In the genomic region with DNA sequence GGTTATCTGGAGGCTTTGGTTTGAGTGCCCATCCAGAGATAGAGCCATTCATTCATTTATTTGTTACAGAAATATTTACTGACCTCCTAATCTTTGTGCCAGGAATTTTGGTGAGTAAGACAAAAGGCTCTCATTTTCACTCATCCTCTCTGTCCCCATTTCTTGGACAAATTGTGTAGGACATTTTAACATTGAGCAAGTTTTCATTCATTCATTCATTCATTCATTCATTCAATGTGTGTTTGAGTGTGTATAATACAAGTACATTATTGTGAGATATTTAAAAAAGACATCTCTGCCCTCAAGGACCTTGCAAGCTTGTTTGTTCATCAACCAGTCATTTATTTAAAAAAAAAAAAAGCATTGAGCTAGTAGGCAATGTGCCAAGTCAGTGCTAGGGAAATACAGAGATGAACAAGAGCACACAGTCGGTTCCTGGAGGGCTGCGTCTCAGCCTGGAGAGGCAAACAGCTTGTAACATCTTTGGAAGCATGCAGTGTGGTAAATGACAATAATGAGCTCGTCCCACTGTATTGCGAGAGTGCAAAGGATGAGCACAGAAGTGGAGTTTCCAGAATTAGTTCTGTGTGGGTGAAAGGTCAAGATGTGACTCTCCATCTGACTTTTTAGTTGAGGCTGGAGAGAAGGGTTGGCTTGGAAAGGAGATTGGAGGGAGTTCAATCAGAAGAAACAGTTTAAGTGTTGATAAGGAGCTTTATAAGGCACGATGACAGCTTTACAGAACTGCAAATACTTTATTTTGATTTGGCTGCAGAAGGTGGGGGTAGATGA, we compare ENCODE assay signal across 12 cellular contexts. TPM values are rescaled to one million over a fixed set of nuclear protein-coding genes. Genes with fewer than 3 reads are reported as not detected.
DNase-seq lines count a peak whose midpoint lies in the region; ATAC-seq and TF ChIP-seq lines count a peak whose summit lies in the region.
"Had no signal": no experiment of that assay in that cellular context is flagged by ENCODE, and none has a peak within 500 bp of the region (broad histone marks: within the 10 kb centered on the region; RNA-seq: fewer than 3 reads in every experiment).

No MANE protein-coding gene starts in this region.

- H3K27me3 ChIP-seq in SJCRH30, result no peaks in the 10 kb centered on the region
- H3K27me3 ChIP-seq: SJSA1 had no signal

- DNase-seq in NCI-H2171 treated with DMSO at 0.1 percent for 48 hours (lab: John Stamatoyannopoulos, UW) (peak; percentile 37), NCI-H2171 (lab: John Stamatoyannopoulos, UW) (no peak), NCI-H345 treated with DMSO at 0.1 percent for 48 hours (lab: John Stamatoyannopoulos, UW; ENCODE audit: unreplicated experiment) (peak; percentile 39), fibroblast of mammary gland (ENCODE audit: low read depth) (peak; percentile 35), skeletal muscle cell (ENCODE audit: low read depth) (peak; percentile 15), SJCRH30 (no peak), WTC11 (ENCODE audit: low spot score) (no peak), NCI-H1930 (lab: John Stamatoyannopoulos, UW) (no peak)
- DNase-seq: activated CD8-positive, alpha-beta memory T cell treated with anti-CD3 and anti-CD28 coated beads, Interleukin-2, amount 10 ng/mL, durations not matched to agents 7 days and 5 days had no signal

- H3K36me3 Mint-ChIP-seq in WTC11, result no peaks in the 10 kb centered on the region
- H3K36me3 Mint-ChIP-seq: activated CD8-positive, alpha-beta memory T cell treated with anti-CD3 and anti-CD28 coated beads, Interleukin-2, amount 10 ng/mL, durations not matched to agents 7 days and 5 days; activated naive CD4-positive, alpha-beta T cell treated with anti-CD3 and anti-CD28 coated beads, Interleukin-2, amount 50 U/mL, for 24 hours had no signal

- TF ChIP-seq CTCF in fibroblast of mammary gland (conservative IDR thresholded peaks at IDR 0.05; ENCODE audit: control insufficient read depth, insufficient read depth, low read depth, low read length) (no peak), WTC11 (IDR thresholded peaks at IDR 0.05) (no peak)

- no peaks in the 10 kb centered on the region for H3K9me3 ChIP-seq in SJCRH30 (replicated peaks)
- H3K9me3 ChIP-seq: SJSA1 had no signal

- H3K4me1 ChIP-seq in SJCRH30, result no peaks in the 10 kb centered on the region

- H3K4me1 Mint-ChIP-seq in WTC11, result peaks cover 30% of the 10 kb centered on the region
- H3K4me1 Mint-ChIP-seq: activated naive CD4-positive, alpha-beta T cell treated with anti-CD3 and anti-CD28 coated beads, Interleukin-2, amount 50 U/mL, for 24 hours had no signal

- no peak overlapping the region for H3K4me3 Mint-ChIP-seq in WTC11
- H3K4me3 Mint-ChIP-seq: activated CD8-positive, alpha-beta memory T cell treated with anti-CD3 and anti-CD28 coated beads, Interleukin-2, amount 10 ng/mL, durations not matched to agents 7 days and 5 days; activated naive CD4-positive, alpha-beta T cell treated with anti-CD3 and anti-CD28 coated beads, Interleukin-2, amount 50 U/mL, for 24 hours had no signal

- POLR2A ChIA-PET in WTC11 (lab: Charles Lee), result no interaction called here

- H3K4me3 ChIP-seq in fibroblast of mammary gland (ENCODE audit: control insufficient read depth, low read depth, low read length) (no peak overlapping the region), skeletal muscle cell (ENCODE audit: low read depth, low read length) (no peak overlapping the region), SJCRH30 (no peak overlapping the region)
- H3K4me3 ChIP-seq: SJSA1 had no signal

- CTCF ChIA-PET in WTC11 (lab: Charles Lee), result interaction anchor here (2.1 kb wide), 1 partner anchor 13 kb away, joined by 6 read pairs; no protein-coding TSS in a partner anchor

- H3K27ac Mint-ChIP-seq in WTC11, result no peak overlapping the region
- H3K27ac Mint-ChIP-seq: activated CD8-positive, alpha-beta memory T cell treated with anti-CD3 and anti-CD28 coated beads, Interleukin-2, amount 10 ng/mL, durations not matched to agents 7 days and 5 days; activated naive CD4-positive, alpha-beta T cell treated with anti-CD3 and anti-CD28 coated beads, Interleukin-2, amount 50 U/mL, for 24 hours had no signal

- ATAC-seq in WTC11, result no peak
- ATAC-seq: activated CD8-positive, alpha-beta memory T cell treated with anti-CD3 and anti-CD28 coated beads, Interleukin-2, amount 10 ng/mL, durations not matched to agents 7 days and 5 days had no signal

- no peaks in the 10 kb centered on the region for H3K27me3 Mint-ChIP-seq in WTC11 (ENCODE audit: low read depth)
- H3K27me3 Mint-ChIP-seq: activated naive CD4-positive, alpha-beta T cell treated with anti-CD3 and anti-CD28 coated beads, Interleukin-2, amount 50 U/mL, for 24 hours had no signal

- H3K9me3 Mint-ChIP-seq in WTC11, result no peaks in the 10 kb centered on the region
- H3K9me3 Mint-ChIP-seq: activated naive CD4-positive, alpha-beta T cell treated with anti-CD3 and anti-CD28 coated beads, Interleukin-2, amount 50 U/mL, for 24 hours had no signal

- H3K27ac ChIP-seq in SJCRH30, result no peak overlapping the region
- H3K27ac ChIP-seq: parathyroid adenoma, SJSA1 had no signal

- no peaks in the 10 kb centered on the region for H3K36me3 ChIP-seq in SJCRH30
- H3K36me3 ChIP-seq: SJSA1 had no signal

TF ChIP-seq in WTC11, 78 proteins besides CTCF, POLR2A, EP300 and RAD21:
- no peak for TF ChIP-seq ZNF219 (CRISPR knock-in tag; IDR thresholded peaks at IDR 0.05; ENCODE audit: borderline replicate concordance)
- no peak for TF ChIP-seq SOX15 (CRISPR knock-in tag; IDR thresholded peaks at IDR 0.05)
- no peak for TF ChIP-seq FOXK1 (CRISPR knock-in tag; IDR thresholded peaks at IDR 0.05)
- no peak for TF ChIP-seq HMGA2 (CRISPR knock-in tag; IDR thresholded peaks at IDR 0.05)
- TF ChIP-seq TCF7 (CRISPR knock-in tag; IDR thresholded peaks at IDR 0.05; ENCODE audit: low read depth), result no peak
- TF ChIP-seq SMAD4 (CRISPR knock-in tag; IDR thresholded peaks at IDR 0.05), result no peak
- no peak for TF ChIP-seq IRF2 (CRISPR knock-in tag; IDR thresholded peaks at IDR 0.05; ENCODE audit: borderline replicate concordance, low read depth)
- no peak for TF ChIP-seq ELF4 (CRISPR knock-in tag; IDR thresholded peaks at IDR 0.05; ENCODE audit: low read depth)
- TF ChIP-seq CBFB (CRISPR knock-in tag; IDR thresholded peaks at IDR 0.05; ENCODE audit: low read depth), result no peak
- no peak for TF ChIP-seq FOXJ3 (CRISPR knock-in tag; IDR thresholded peaks at IDR 0.05; ENCODE audit: borderline replicate concordance)
- TF ChIP-seq TEAD4 (CRISPR knock-in tag; IDR thresholded peaks at IDR 0.05), result no peak

RNA-seq across cellular contexts. Expression of a gene that starts 50.5 kb away (rescaled TPM):
- 33.9 and 37.4 TPM in 2 replicates for total RNA-seq in SJCRH30 (2014; rRNA removed; shearing (Covaris generic))
- total RNA-seq in WTC11 (2021), result 27.0 to 31.0 TPM (median 29.2 TPM) in 3 replicates

Comparison
In these comparisons a context has a peak if more than half of its experiments do, and no peak if none do; other contexts are left out.
1. DNase-seq: peak in NCI-H2171 treated with DMSO at 0.1 percent for 48 hours (single experiment), NCI-H345 treated with DMSO at 0.1 percent for 48 hours (single experiment), fibroblast of mammary gland (single experiment) and skeletal muscle cell (single experiment); none in NCI-H2171 (single experiment), SJCRH30 (0 of 2), WTC11 (single experiment) and NCI-H1930 (0 of 2).